Comparison of ENCODE assay signal across 8 cellular contexts in genomic region chr6:44074383-44075136, GRCh38. TPM values are rescaled to one million over a fixed set of nuclear protein-coding genes. Genes with fewer than 3 reads are reported as not detected.
A peak's percentile ranks its signal among the peaks of the same experiment; 100 is the strongest.
DNase-seq lines count a peak whose midpoint lies in the region; ATAC-seq and TF ChIP-seq lines count a peak whose summit lies in the region.

No MANE protein-coding gene starts in this region.

- peaks cover 3% of the 10 kb centered on the region; the same call in 1 of the 2 replicates for H3K27me3 ChIP-seq in HUES6 (ENCODE audit: control insufficient read depth, insufficient read depth, low read length)

- H3K9me3 Mint-ChIP-seq in nephron progenitor cell: no peaks in the 10 kb centered on the region

- peak; percentile 92 for TF ChIP-seq CTCF in epithelial cell of proximal tubule (conservative IDR thresholded peaks at IDR 0.05; ENCODE audit: low read depth, low read length)
- TF ChIP-seq CTCF in nephron progenitor cell (IDR thresholded peaks at IDR 0.05): peak; percentile 83

- H3K9me3 ChIP-seq in HUES6 (ENCODE audit: control insufficient read depth, insufficient read depth, low read depth, low read length): no peaks in the 10 kb centered on the region

- no peaks in the 10 kb centered on the region for H3K36me3 ChIP-seq in HUES6 (ENCODE audit: control insufficient read depth, insufficient read depth, low read length)

- DNase-seq in activated CD8-positive, alpha-beta memory T cell treated with anti-CD3 and anti-CD28 coated beads for 24 hours: peak; percentile 88
- DNase-seq in epithelial cell of proximal tubule (ENCODE audit: low read depth) (no peak), nephron progenitor cell (peak; percentile 76), substantia nigra (lab: John Stamatoyannopoulos, UW) (no peak), NCI-H345 treated with DMSO at 0.1 percent for 48 hours (lab: John Stamatoyannopoulos, UW; ENCODE audit: unreplicated experiment) (no peak), NCI-H128 (lab: John Stamatoyannopoulos, UW; ENCODE audit: unreplicated experiment) (no peak)

- ATAC-seq in GM18861 (IDR thresholded peaks at IDR 0.05; ENCODE audit: unreplicated experiment): peak; percentile 19

- H3K4me3 ChIP-seq in HUES6 (ENCODE audit: low read depth, low read length): peak overlapping the region; percentile 19; the same call in 1 of the 2 replicates
- H3K4me3 ChIP-seq in epithelial cell of proximal tubule (ENCODE audit: low read depth, low read length): no peak overlapping the region

- no peak overlapping the region for H3K9ac ChIP-seq in HUES6 (ENCODE audit: low read length)

- peaks cover 60% of the 10 kb centered on the region for H3K4me1 Mint-ChIP-seq in nephron progenitor cell

- H3K4me1 ChIP-seq in HUES6 (ENCODE audit: control insufficient read depth, insufficient read depth, low read length): peaks cover 28% of the 10 kb centered on the region

- peak overlapping the region; percentile 51 for H3K4me3 Mint-ChIP-seq in nephron progenitor cell

- H3K27ac ChIP-seq in HUES6 (ENCODE audit: low read depth, low read length) (no peak overlapping the region), substantia nigra (ENCODE audit: low read depth, low read length, poor library complexity, severe bottlenecking) (peak overlapping the region; percentile 38)

- peaks cover 4% of the 10 kb centered on the region for H3K36me3 Mint-ChIP-seq in nephron progenitor cell (ENCODE audit: low read depth)

- H3K27me3 Mint-ChIP-seq in nephron progenitor cell (ENCODE audit: low read depth, poor library complexity): peaks cover 22% of the 10 kb centered on the region

- H3K27ac Mint-ChIP-seq in nephron progenitor cell: peak overlapping the region; percentile 21

RNA-seq across cellular contexts. Expression of gene MRPL14, which starts 52.7 kb away (rescaled TPM):
- total RNA-seq in epithelial cell of proximal tubule: 95.5 and 167 TPM in 2 replicates

RNA-seq across cellular contexts. Expression of gene TMEM63B, which starts 52.8 kb away (rescaled TPM):
- total RNA-seq in epithelial cell of proximal tubule: 35.2 and 47.9 TPM in 2 replicates

Comparison
In these comparisons a context has a peak if more than half of its experiments do, and no peak if none do; other contexts are left out.
1. DNase-seq: peak in activated CD8-positive, alpha-beta memory T cell treated with anti-CD3 and anti-CD28 coated beads for 24 hours (single experiment) and nephron progenitor cell (single experiment); none in epithelial cell of proximal tubule (single experiment), substantia nigra (0 of 49), NCI-H345 treated with DMSO at 0.1 percent for 48 hours (single experiment) and NCI-H128 (single experiment).